In genomic region chr6:42784739-42785498, GRCh38 we compare ENCODE assay signal across 8 cellular contexts. TPM values are rescaled to one million over a fixed set of nuclear protein-coding genes. Genes with fewer than 3 reads are reported as not detected.
A peak's percentile ranks its signal among the peaks of the same experiment; 100 is the strongest.
DNase-seq lines count a peak whose midpoint lies in the region; ATAC-seq lines count a peak whose summit lies in the region.

No MANE protein-coding gene starts in this region.

- peaks cover 26% of the 10 kb centered on the region for H3K4me1 Mint-ChIP-seq in activated CD4-positive, alpha-beta memory T cell treated with anti-CD3 and anti-CD28 coated beads for 36 hours (ENCODE audit: low read depth)
- H3K4me1 Mint-ChIP-seq in immature natural killer cell = peaks cover 8 to 28% of the 10 kb centered on the region in 2 donors
- peaks cover 12 to 22% (median 13%) of the 10 kb centered on the region in 3 donors for H3K4me1 Mint-ChIP-seq in T-cell

- no peaks in the 10 kb centered on the region for H3K36me3 ChIP-seq in subcutaneous abdominal adipose tissue (ENCODE audit: control insufficient read depth in 5 of 5, insufficient read depth in 5 of 5, low read length in 5 of 5)

- H3K36me3 Mint-ChIP-seq in activated CD4-positive, alpha-beta memory T cell treated with anti-CD3 and anti-CD28 coated beads for 36 hours = peaks cover 17% of the 10 kb centered on the region
- H3K36me3 Mint-ChIP-seq in immature natural killer cell = peaks cover 0 to 7% (median 4%) of the 10 kb centered on the region in 3 donors
- H3K36me3 Mint-ChIP-seq in T-cell = peaks cover 11% of the 10 kb centered on the region

- peak; percentile 59 for DNase-seq in DMS79 treated with DMSO at 0.1 percent for 48 hours (lab: John Stamatoyannopoulos, UW)
- DNase-seq in DMS79 (lab: John Stamatoyannopoulos, UW) = no peak
- DNase-seq in activated CD4-positive, alpha-beta memory T cell treated with anti-CD3 and anti-CD28 coated beads for 36 hours = no peak
- DNase-seq in immature natural killer cell = no peak
- DNase-seq in T-cell = no peak
- no peak for DNase-seq in NCI-H2227 (lab: John Stamatoyannopoulos, UW; ENCODE audit: unreplicated experiment)

- H3K4me1 ChIP-seq in subcutaneous abdominal adipose tissue (ENCODE audit: control insufficient read depth in 5 of 5, insufficient read depth in 5 of 5, low read length in 5 of 5) = peaks cover 0 to 54% (median 48%) of the 10 kb centered on the region in 5 donors

- H3K9me3 Mint-ChIP-seq in activated CD4-positive, alpha-beta memory T cell treated with anti-CD3 and anti-CD28 coated beads for 36 hours = no peaks in the 10 kb centered on the region
- H3K9me3 Mint-ChIP-seq in immature natural killer cell (peaks cover 0 to 2% (median 0%) of the 10 kb centered on the region in 6 donors), T-cell (no peaks in the 10 kb centered on the region)

- peak overlapping the region; percentile 69 to 94 (median 93) for H3K4me3 ChIP-seq in subcutaneous abdominal adipose tissue (ENCODE audit: low read depth in 1 of 5, low read length in 5 of 5)

- ATAC-seq in T-cell (replicated peaks in 1 of 4) = no peak
- ATAC-seq in HG03159 (IDR thresholded peaks at IDR 0.05; ENCODE audit: unreplicated experiment) = no peak

- no peaks in the 10 kb centered on the region for H3K27me3 Mint-ChIP-seq in activated CD4-positive, alpha-beta memory T cell treated with anti-CD3 and anti-CD28 coated beads for 36 hours
- H3K27me3 Mint-ChIP-seq in immature natural killer cell (ENCODE audit: low read depth in 3 of 3) (peaks cover 28 to 32% (median 29%) of the 10 kb centered on the region in 3 donors), T-cell (no peaks in the 10 kb centered on the region)

- H3K27ac ChIP-seq in subcutaneous abdominal adipose tissue (ENCODE audit: low read depth, low read length) = peak overlapping the region; percentile 99

- peak overlapping the region; percentile 92 for H3K4me3 Mint-ChIP-seq in activated CD4-positive, alpha-beta memory T cell treated with anti-CD3 and anti-CD28 coated beads for 36 hours
- H3K4me3 Mint-ChIP-seq in immature natural killer cell = peak overlapping the region in 3 of 5 donors; percentile 97 to 99 (median 98)
- H3K4me3 Mint-ChIP-seq in T-cell = no peak overlapping the region

- intact Hi-C loops in activated CD4-positive, alpha-beta memory T cell treated with anti-CD3 and anti-CD28 coated beads for 36 hours (cut with micrococcal nuclease) = loop anchor here (5.0 kb wide), 2 partner anchors 37 to 58 kb away; no protein-coding TSS in a partner anchor

- no peaks in the 10 kb centered on the region for H3K9me3 ChIP-seq in subcutaneous abdominal adipose tissue (ENCODE audit: control insufficient read depth in 5 of 5, low read length in 5 of 5)

- H3K27ac Mint-ChIP-seq in activated CD4-positive, alpha-beta memory T cell treated with anti-CD3 and anti-CD28 coated beads for 36 hours = no peak overlapping the region
- H3K27ac Mint-ChIP-seq in immature natural killer cell (peak overlapping the region in 1 of 6 donors; percentile 100), T-cell (no peak overlapping the region)

- CTCF ChIA-PET in activated CD4-positive, alpha-beta memory T cell treated with anti-CD3 and anti-CD28 coated beads for 36 hours (lab: Charles Lee) = interaction anchor here (0.8 kb wide), 1 partner anchor 15 kb away, joined by 5 read pairs; no protein-coding TSS in a partner anchor
- CTCF ChIA-PET in T-cell (lab: Charles Lee) = interaction anchor here (0.5 to 1.1 kb wide), 4 partner anchors 10 to 38 kb away, joined by 3 to 9 read pairs (median 5); no protein-coding TSS in a partner anchor

- H3K9ac ChIP-seq in subcutaneous abdominal adipose tissue (ENCODE audit: low read length in 5 of 5) = peak overlapping the region in 4 of 5 donors; percentile 96 to 100 (median 98)

- H3K27me3 ChIP-seq in subcutaneous abdominal adipose tissue (ENCODE audit: control insufficient read depth in 5 of 5, insufficient read depth in 4 of 5, low read length in 5 of 5) = no peaks in the 10 kb centered on the region

- POLR2A ChIA-PET in activated CD4-positive, alpha-beta memory T cell treated with anti-CD3 and anti-CD28 coated beads for 36 hours (lab: Charles Lee) = interaction anchor here (3.9 to 9.2 kb wide), 3 partner anchors 12 to 95 kb away, joined by 17 to 108 read pairs (median 97); partner anchors contain the start of genes RPL7L1 and TBCC
- POLR2A ChIA-PET in T-cell (lab: Charles Lee) = interaction anchor here (0.6 to 7.3 kb wide), 10 partner anchors 9 to 162 kb away, joined by 3 to 133 read pairs (median 4); partner anchors contain the start of gene TBCC (in 1 of the 2)

RNA-seq across cellular contexts. Expression of gene BICRAL, which starts 3.1 kb away (rescaled TPM):
- 10 to 100 TPM; 12.0 to 12.1 TPM for total RNA-seq in activated CD4-positive, alpha-beta memory T cell treated with anti-CD3 and anti-CD28 coated beads for 36 hours
- polyA plus RNA-seq in immature natural killer cell = 1 to 10 TPM; 1.9 to 5.3 (median 2.4) TPM
- total RNA-seq in T-cell = 10 to 100 TPM; 33.1 to 39.5 (median 33.6) TPM

RNA-seq across cellular contexts. Expression of gene TBCC, which starts 39.0 kb away (rescaled TPM):
- 10 to 100 TPM; 17.3 TPM for total RNA-seq in activated CD4-positive, alpha-beta memory T cell treated with anti-CD3 and anti-CD28 coated beads for 36 hours
- 100 to 1,000 TPM; 109 to 140 (median 134) TPM for polyA plus RNA-seq in immature natural killer cell
- total RNA-seq in T-cell = 10 to 100 TPM; 56.5 to 74.8 (median 59.4) TPM

Comparison
In these comparisons a context has a peak if more than half of its experiments do, and no peak if none do; other contexts are left out.
1. H3K4me3 Mint-ChIP-seq: peak in activated CD4-positive, alpha-beta memory T cell treated with anti-CD3 and anti-CD28 coated beads for 36 hours (single experiment) and immature natural killer cell (3 of 5); none in T-cell (0 of 3).